In the genomic region with DNA sequence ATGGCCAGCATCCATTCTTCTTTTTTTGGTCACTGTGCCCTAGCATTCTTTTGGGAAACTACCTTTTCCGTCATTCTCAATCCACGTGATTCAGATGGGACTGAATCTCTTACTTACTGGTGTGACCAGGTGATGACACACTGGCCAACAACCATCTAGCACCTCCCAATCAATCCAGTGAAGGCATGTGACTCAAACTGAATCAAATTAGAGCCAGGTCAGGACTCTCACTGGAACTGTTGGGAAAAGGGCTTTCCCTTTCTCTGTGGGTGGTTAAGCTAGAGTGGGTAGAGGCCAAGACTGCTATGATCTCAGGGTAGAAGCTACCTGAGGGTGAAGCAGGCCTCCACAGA, we compare ENCODE assay signal across 12 cellular contexts. TPM values are rescaled to one million over a fixed set of nuclear protein-coding genes. Genes with fewer than 3 reads are reported as not detected.
A peak's percentile ranks its signal among the peaks of the same experiment; 100 is the strongest.
DNase-seq lines count a peak whose midpoint lies in the region; ATAC-seq lines count a peak whose summit lies in the region.
"Had no signal": no experiment of that assay in that cellular context is flagged by ENCODE, and none has a peak within 500 bp of the region (broad histone marks: within the 10 kb centered on the region; RNA-seq: fewer than 3 reads in every experiment).

No MANE protein-coding gene starts in this region.

- peaks cover 24 to 31% (median 27%) of the 10 kb centered on the region in 3 donors for H3K4me1 Mint-ChIP-seq in IgD-negative memory B cell
- peaks cover 22% of the 10 kb centered on the region for H3K4me1 Mint-ChIP-seq in activated naive CD8-positive, alpha-beta T cell treated with anti-CD3 and anti-CD28 coated beads, Interleukin-2, amount 50 U/mL, for 24 hours
- peaks cover 31 to 48% (median 46%) of the 10 kb centered on the region in 3 donors for H3K4me1 Mint-ChIP-seq in naive B cell

- no peaks in the 10 kb centered on the region for H3K36me3 ChIP-seq in aorta (ENCODE audit: control insufficient read depth in 1 of 2, insufficient read depth in 2 of 2, low read length in 1 of 2)
- H3K36me3 ChIP-seq: heart left ventricle had no signal

- intact Hi-C loops in aorta (cut with DNase I), result loop anchor here (5.0 kb wide), 2 partner anchors 70 to 230 kb away; no protein-coding TSS in a partner anchor

- H3K9me3 ChIP-seq in aorta (ENCODE audit: control insufficient read depth, low read length), result peaks cover 2% of the 10 kb centered on the region
- H3K9me3 ChIP-seq: body of pancreas, heart left ventricle, mucosa of descending colon had no signal

- H3K27ac Mint-ChIP-seq in IgD-negative memory B cell (peak overlapping the region; percentile 73 to 94 (median 93)), naive B cell (peak overlapping the region; percentile 10 to 84 (median 57))
- H3K27ac Mint-ChIP-seq in activated naive CD8-positive, alpha-beta T cell treated with anti-CD3 and anti-CD28 coated beads, Interleukin-2, amount 50 U/mL, for 24 hours, result peak overlapping the region; percentile 58

- peak; percentile 30 for DNase-seq in Daoy (ENCODE audit: low read depth)
- no peak for DNase-seq in activated naive CD8-positive, alpha-beta T cell treated with anti-CD3 and anti-CD28 coated beads, Interleukin-2, amount 50 U/mL, for 24 hours
- no peak for DNase-seq in naive B cell
- DNase-seq in COLO668 (lab: John Stamatoyannopoulos, UW; ENCODE audit: unreplicated experiment), result no peak
- no peak for DNase-seq in NCI-H345 (lab: John Stamatoyannopoulos, UW)
- DNase-seq in superior temporal gyrus (ENCODE audit: extremely low spot score), result no peak
- no peak for DNase-seq in aorta
- DNase-seq: mucosa of descending colon; NK-92 treated with Interleukin-12 subunit alpha and Interleukin-12 subunit beta, amount 100 ng/mL, for 24 hours had no signal

- ATAC-seq in activated naive CD8-positive, alpha-beta T cell treated with anti-CD3 and anti-CD28 coated beads, Interleukin-2, amount 50 U/mL, for 24 hours, result no peak
- ATAC-seq in naive B cell (ENCODE audit: low read depth in 2 of 2) (peak in 1 of 2 donors; percentile 25), aorta (ENCODE audit: low FRiP score) (no peak)

- H3K27me3 ChIP-seq in aorta (ENCODE audit: control insufficient read depth in 1 of 2, insufficient read depth in 2 of 2, low read length in 1 of 2), result no peaks in the 10 kb centered on the region
- H3K27me3 ChIP-seq: body of pancreas, heart left ventricle had no signal

- H3K4me1 ChIP-seq in aorta (ENCODE audit: control insufficient read depth in 1 of 2, insufficient read depth in 2 of 2, low read length in 2 of 2), result no peaks in the 10 kb centered on the region

- 83 to 84% methylated on average over 2 of the region's 2 CpGs for WGBS in aorta, 2 donors

- H3K27me3 Mint-ChIP-seq in IgD-negative memory B cell, result no peaks in the 10 kb centered on the region
- H3K27me3 Mint-ChIP-seq in activated naive CD8-positive, alpha-beta T cell treated with anti-CD3 and anti-CD28 coated beads, Interleukin-2, amount 50 U/mL, for 24 hours, result no peaks in the 10 kb centered on the region
- no peaks in the 10 kb centered on the region for H3K27me3 Mint-ChIP-seq in naive B cell

- H3K27ac ChIP-seq in aorta (ENCODE audit: low read depth in 1 of 2, low read length in 2 of 2), result no peak overlapping the region
- H3K27ac ChIP-seq: body of pancreas had no signal

- no peak overlapping the region for H3K4me3 ChIP-seq in aorta (ENCODE audit: low read length in 2 of 2)
- H3K4me3 ChIP-seq: body of pancreas, heart left ventricle, mucosa of descending colon had no signal

- H3K9me3 Mint-ChIP-seq in IgD-negative memory B cell (peaks cover 0 to 13% (median 4%) of the 10 kb centered on the region in 3 donors), naive B cell (peaks cover 4 to 19% (median 11%) of the 10 kb centered on the region in 7 donors)
- peaks cover 11% of the 10 kb centered on the region for H3K9me3 Mint-ChIP-seq in activated naive CD8-positive, alpha-beta T cell treated with anti-CD3 and anti-CD28 coated beads, Interleukin-2, amount 50 U/mL, for 24 hours

- H3K36me3 Mint-ChIP-seq in IgD-negative memory B cell (no peaks in the 10 kb centered on the region), naive B cell (peaks cover 0 to 3% of the 10 kb centered on the region in 2 donors)
- H3K36me3 Mint-ChIP-seq in activated naive CD8-positive, alpha-beta T cell treated with anti-CD3 and anti-CD28 coated beads, Interleukin-2, amount 50 U/mL, for 24 hours (ENCODE audit: low read depth), result no peaks in the 10 kb centered on the region

- H3K4me3 Mint-ChIP-seq in IgD-negative memory B cell, result peak overlapping the region in 1 of 4 donors; percentile 76
- H3K4me3 Mint-ChIP-seq in activated naive CD8-positive, alpha-beta T cell treated with anti-CD3 and anti-CD28 coated beads, Interleukin-2, amount 50 U/mL, for 24 hours, result no peak overlapping the region
- peak overlapping the region in 1 of 8 donors; percentile 36 for H3K4me3 Mint-ChIP-seq in naive B cell

RNA-seq across cellular contexts. Expression of a gene that starts 36.2 kb away (rescaled TPM):
- 15.4 and 20.7 TPM in 2 replicates for total RNA-seq in Daoy (2014; rRNA removed; shearing (Covaris generic))
- polyA plus RNA-seq in IgD-negative memory B cell, result 16.7 TPM
- 10 to 100 TPM in 4 of 6 donors, 1 to 10 TPM in 2; 2.7 to 22.7 (median 12.1) TPM for polyA plus RNA-seq in naive B cell (ENCODE audit: low read depth in 6 of 6)
- 10 to 100 TPM; 19.1 to 27.4 TPM for total RNA-seq in aorta
- polyA plus RNA-seq in aorta, result 1 to 10 TPM; 4.5 to 9.1 TPM
